In genomic region chr11:62839050-62840015, GRCh38 we compare ENCODE assay signal across 8 cellular contexts. TPM values are rescaled to one million over a fixed set of nuclear protein-coding genes. Genes with fewer than 3 reads are reported as not detected.
DNase-seq lines count a peak whose midpoint lies in the region; ATAC-seq and TF ChIP-seq lines count a peak whose summit lies in the region.

Gene WDR74 (minus strand): TSS chr11:62839590. CDS start chr11:62839570, 20 bp downstream.

- H3K27ac Mint-ChIP-seq in WTC11: no peak within 1 kb of the TSS; the same call in 1 of the 2 replicates

- H3K9me3 ChIP-seq in AG04450 (ENCODE audit: control insufficient read depth, insufficient read depth, low read length): no peaks in the 10 kb centered on the region; the same call in 1 of the 2 replicates

- no peaks in the 10 kb centered on the region for H3K27me3 Mint-ChIP-seq in WTC11 (ENCODE audit: low read depth)

- H3K9me3 Mint-ChIP-seq in WTC11: no peaks in the 10 kb centered on the region

- POLR2A ChIA-PET in AG04450 (lab: Yijun Ruan, JAX) (interaction anchor here (0.6 to 3.0 kb wide), 11 partner anchors 7 to 286 kb away, joined by 3 to 172 read pairs (median 17); partner anchors contain the start of genes C11orf98, CSKMT, EEF1G and HNRNPUL2), WTC11 (lab: Charles Lee) (interaction anchor here (0.6 to 3.4 kb wide), 11 partner anchors 13 to 1485 kb away, joined by 3 to 83 read pairs (median 16); partner anchors contain the start of genes HNRNPUL2, INTS5, SLC3A2 and TMEM179B)

- TF ChIP-seq CTCF in AG04450 (IDR thresholded peaks at IDR 0.05; ENCODE audit: low read depth, low read length) (no peak), WTC11 (IDR thresholded peaks at IDR 0.05) (no peak), cardiac fibroblast (IDR thresholded peaks at IDR 0.05; ENCODE audit: low read depth, low read length) (no peak)

- no peaks in the 10 kb centered on the region for H3K27me3 ChIP-seq in AG04450 (ENCODE audit: control insufficient read depth, insufficient read depth, low read length)

- no peak within 1 kb of the TSS for H3K4me3 Mint-ChIP-seq in WTC11

- DNase-seq in AG04450 (ENCODE audit: low read depth, low spot score) (peak; percentile 73), NCI-H226 (peak; percentile 93), WTC11 (ENCODE audit: low spot score) (peak; percentile 87), cardiac fibroblast (ENCODE audit: low read depth in 2 of 2) (peak; percentile 93), inferior parietal cortex (ENCODE audit: extremely low spot score) (peak; percentile 98)
- DNase-seq in stimulated activated CD4-positive, alpha-beta T cell treated with anti-CD3 and anti-CD28 coated beads, Interleukin-12 subunit alpha, Interleukin-12 subunit beta, amount 100 ng/mL, for 24 hours (ENCODE audit: low read depth in 2 of 2): peak; percentile 81 to 86

- CTCF ChIA-PET in AG04450 (lab: Charles Lee): no interaction called here
- CTCF ChIA-PET in WTC11 (lab: Charles Lee): interaction anchor here (0.6 to 3.4 kb wide), 4 partner anchors 7 to 53 kb away, joined by 3 to 29 read pairs (median 6); partner anchors contain the start of genes STX5, TEX54 and TMEM179B

- H3K4me1 Mint-ChIP-seq in WTC11: peaks cover 15% of the 10 kb centered on the region

- H3K4me3 ChIP-seq in AG04450 (ENCODE audit: low read depth, low read length) (peak within 1 kb of the TSS; percentile 97), cardiac fibroblast (replicated peaks in 1 of 2; ENCODE audit: low read depth in 2 of 2, low read length in 2 of 2) (peak within 1 kb of the TSS; percentile 97 to 99)

- H3K36me3 Mint-ChIP-seq in WTC11: peaks cover 34% of the 10 kb centered on the region

- peak within 1 kb of the TSS; percentile 97 for H3K27ac ChIP-seq in AG04450 (ENCODE audit: low read depth, low read length)

- peak; percentile 51 for ATAC-seq in GM18907 (IDR thresholded peaks at IDR 0.05; ENCODE audit: unreplicated experiment)
- ATAC-seq in HG03196 (IDR thresholded peaks at IDR 0.05; ENCODE audit: unreplicated experiment): peak; percentile 48
- peak; percentile 6 for ATAC-seq in WTC11

TF ChIP-seq in WTC11, 78 proteins besides CTCF, POLR2A, EP300 and RAD21 (continues in another document):
- TF ChIP-seq CREM (CRISPR knock-in tag; IDR thresholded peaks at IDR 0.05): peak; percentile 99
- no peak for TF ChIP-seq SOX15 (CRISPR knock-in tag; IDR thresholded peaks at IDR 0.05)
- peak; percentile 60 for TF ChIP-seq USF2 (CRISPR knock-in tag; IDR thresholded peaks at IDR 0.05)
- peak; percentile 90 for TF ChIP-seq FOXP1 (CRISPR knock-in tag; IDR thresholded peaks at IDR 0.05; ENCODE audit: borderline replicate concordance)
- no peak for TF ChIP-seq ZNF416 (CRISPR knock-in tag; IDR thresholded peaks at IDR 0.05)
- peak; percentile 98 for TF ChIP-seq FOXK1 (CRISPR knock-in tag; IDR thresholded peaks at IDR 0.05)
- TF ChIP-seq GABPB1 (CRISPR knock-in tag; IDR thresholded peaks at IDR 0.05): peak; percentile 93
- 0 out of 2 replicates have a peak, but pooled peaks have one; percentile 50 for TF ChIP-seq AFF4 (CRISPR knock-in tag; IDR thresholded peaks at IDR 0.05; ENCODE audit: borderline replicate concordance)
- TF ChIP-seq STAT6 (CRISPR knock-in tag; conservative IDR thresholded peaks at IDR 0.05; ENCODE audit: low read depth): no peak
- peak; percentile 94 for TF ChIP-seq ATF1 (CRISPR knock-in tag; IDR thresholded peaks at IDR 0.05)
- TF ChIP-seq E2F4 (CRISPR knock-in tag; IDR thresholded peaks at IDR 0.05; ENCODE audit: borderline replicate concordance, low read depth): 0 out of 2 replicates have a peak, but pooled peaks have one; percentile 39
- no peak for TF ChIP-seq HMGA2 (CRISPR knock-in tag; IDR thresholded peaks at IDR 0.05)
- TF ChIP-seq ZNF138 (CRISPR knock-in tag; conservative IDR thresholded peaks at IDR 0.05): no peak
- TF ChIP-seq CREB1 (CRISPR knock-in tag; IDR thresholded peaks at IDR 0.05): no peak; the same call in 1 of the 2 replicates
- TF ChIP-seq NR1H2 (CRISPR knock-in tag; IDR thresholded peaks at IDR 0.05): no peak
- peak; percentile 71; the same call in 1 of the 2 replicates for TF ChIP-seq CBFB (CRISPR knock-in tag; IDR thresholded peaks at IDR 0.05; ENCODE audit: low read depth)
- TF ChIP-seq EMX1 (CRISPR knock-in tag; IDR thresholded peaks at IDR 0.05): no peak
- TF ChIP-seq GRHL2 (CRISPR knock-in tag; IDR thresholded peaks at IDR 0.05; ENCODE audit: insufficient replicate concordance, severe bottlenecking): no peak
- no peak for TF ChIP-seq NFYB (CRISPR knock-in tag; conservative IDR thresholded peaks at IDR 0.05; ENCODE audit: low read depth)
- peak; percentile 51; the same call in 1 of the 2 replicates for TF ChIP-seq ZBTB43 (CRISPR knock-in tag; IDR thresholded peaks at IDR 0.05)

RNA-seq across cellular contexts. Expression of gene WDR74, which starts in this region (rescaled TPM):
- 18.0 and 21.6 TPM in 2 replicates for polyA plus RNA-seq in AG04450 (2011; rRNA removed)
- polyA minus RNA-seq in AG04450 (2011; rRNA and poly(A)+ RNA removed): 112 and 141 TPM in 2 replicates
- 82.7 to 110 TPM (median 85.2 TPM) in 3 replicates for total RNA-seq in WTC11 (2021)

Comparison
In these comparisons a context has a peak if more than half of its experiments do, and no peak if none do; other contexts are left out.
1. Peak in every context shown above with its lines: DNase-seq, ATAC-seq, H3K4me3 ChIP-seq and H3K27ac ChIP-seq.